ENCODE assay signal across 9 cellular contexts in the genomic region with DNA sequence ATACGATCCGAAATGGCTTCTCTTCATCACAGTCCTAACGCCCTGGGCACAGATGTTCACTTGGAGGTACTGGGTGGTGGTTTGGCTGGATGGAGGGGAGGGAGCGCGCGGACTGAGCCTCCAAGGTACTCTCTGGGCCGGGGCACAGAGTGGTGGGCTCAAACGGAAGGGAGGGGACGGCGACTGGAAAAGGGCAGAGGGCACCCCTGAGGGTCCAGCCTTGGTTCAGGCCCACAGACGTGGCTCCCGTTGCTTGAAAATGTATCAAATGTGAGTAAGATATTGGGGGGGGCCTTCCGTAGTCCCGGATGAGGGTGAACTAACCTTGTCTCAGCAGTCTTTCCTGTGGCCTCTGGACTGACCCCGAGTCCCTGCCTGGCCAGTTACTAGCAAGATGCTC. TPM values are rescaled to one million over a fixed set of nuclear protein-coding genes. Genes with fewer than 3 reads are reported as not detected.
DNase-seq lines count a peak whose midpoint lies in the region; ATAC-seq, FAIRE-seq and TF ChIP-seq lines count a peak whose summit lies in the region.
"Had no signal": no experiment of that assay in that cellular context is flagged by ENCODE, and none has a peak within 500 bp of the region (broad histone marks: within the 10 kb centered on the region; RNA-seq: fewer than 3 reads in every experiment).

No MANE protein-coding gene starts in this region.

- no peak overlapping the region for H3K27ac Mint-ChIP-seq in endothelial cell (ENCODE audit: unreplicated experiment)

- no peaks in the 10 kb centered on the region for H3K4me1 Mint-ChIP-seq in endothelial cell (ENCODE audit: unreplicated experiment)

- peak overlapping the region; percentile 85 for H3K4me3 Mint-ChIP-seq in endothelial cell (ENCODE audit: unreplicated experiment)

- H3K9me3 ChIP-seq in HUES64 (ENCODE audit: insufficient read depth, low read depth, low read length): no peaks in the 10 kb centered on the region

- H3K36me3 ChIP-seq in HUES64 (ENCODE audit: insufficient read depth, low read length): no peaks in the 10 kb centered on the region

- WGBS in HUES64: 31% methylated on average over 15 of the region's 15 CpGs

- H3K4me3 ChIP-seq in HUES64 (ENCODE audit: low read length) (peak overlapping the region; percentile 61), skin epidermis (peak overlapping the region; percentile 38 to 54 (median 46))

- no peaks in the 10 kb centered on the region for H3K9me3 Mint-ChIP-seq in endothelial cell (ENCODE audit: unreplicated experiment)

- peaks cover 4% of the 10 kb centered on the region for H3K27me3 Mint-ChIP-seq in endothelial cell (ENCODE audit: unreplicated experiment)

- TF ChIP-seq CTCF in endothelial cell (IDR thresholded peaks at IDR 0.05; ENCODE audit: unreplicated experiment) (no peak), D721Med (IDR thresholded peaks at IDR 0.05; ENCODE audit: insufficient read depth, missing control alignments) (no peak)

- H3K27ac ChIP-seq in HUES64 (ENCODE audit: low read depth, low read length) (no peak overlapping the region), skin epidermis (peak overlapping the region in 8 of 21 experiments; percentile 14 to 69 (median 49))

- DNase-seq in endothelial cell (ENCODE audit: low spot score) (no peak), D721Med (ENCODE audit: insufficient read length, low spot score) (no peak), T1000 (lab: John Stamatoyannopoulos, UW) (no peak)

- H3K4me1 ChIP-seq in HUES64 (ENCODE audit: insufficient read depth, low read length): no peaks in the 10 kb centered on the region

- no peaks in the 10 kb centered on the region for H3K36me3 Mint-ChIP-seq in endothelial cell (ENCODE audit: low read depth, unreplicated experiment)

- no peak overlapping the region for H3K9ac ChIP-seq in HUES64 (ENCODE audit: low read depth, low read length)

- FAIRE-seq in D721Med (lab: Jason Lieb, UNC): no peak
- FAIRE-seq: endothelial cell of umbilical vein had no signal

- H3K27me3 ChIP-seq in HUES64 (ENCODE audit: insufficient read depth, low read length): peaks cover 40% of the 10 kb centered on the region

- ATAC-seq in GM21381 (IDR thresholded peaks at IDR 0.05; ENCODE audit: unreplicated experiment) (peak; percentile 29), GM21526 (IDR thresholded peaks at IDR 0.05; ENCODE audit: low FRiP score, unreplicated experiment) (no peak)
- ATAC-seq: HCT116 had no signal

RNA-seq across cellular contexts. Expression of a gene that starts 0.5 kb away (rescaled TPM):
- polyA plus RNA-seq in HUES64 (2013, experiment 1 of 2): 1.2 TPM
- polyA plus RNA-seq in HUES64 (2013, experiment 2 of 2): 2.7 TPM
- 0.36 TPM for total RNA-seq in endothelial cell (ENCODE audit: unreplicated experiment)
- polyA plus RNA-seq: endothelial cell of umbilical vein had no signal
